In the genomic region with DNA sequence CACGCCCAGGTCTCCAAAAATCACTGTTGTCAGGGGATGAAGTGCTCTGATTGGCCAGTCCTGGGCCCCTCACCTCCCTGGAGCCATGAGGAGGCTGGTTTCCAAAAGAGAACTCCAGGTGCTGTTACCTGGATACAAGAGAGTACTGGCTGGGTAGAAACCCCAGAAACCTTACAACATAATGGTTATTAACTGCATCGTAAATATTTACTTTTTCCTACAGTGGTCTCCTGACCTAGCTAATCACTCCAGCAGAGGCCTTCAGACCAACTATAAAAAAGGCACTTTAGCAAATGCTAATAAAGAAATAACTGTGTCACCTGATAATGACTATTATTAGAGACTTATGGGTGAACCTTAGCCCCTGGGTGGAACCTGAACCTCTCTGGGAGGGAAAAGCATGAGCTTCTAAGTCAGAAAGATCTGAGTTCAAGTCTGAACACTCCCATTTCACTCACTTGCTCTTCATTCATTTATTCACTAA, we compare ENCODE assay signal across 24 cellular contexts. TPM values are rescaled to one million over a fixed set of nuclear protein-coding genes. Genes with fewer than 3 reads are reported as not detected.
DNase-seq lines count a peak whose midpoint lies in the region; ATAC-seq, FAIRE-seq and TF ChIP-seq lines count a peak whose summit lies in the region.
"Had no signal": no experiment of that assay in that cellular context is flagged by ENCODE, and none has a peak within 500 bp of the region (broad histone marks: within the 10 kb centered on the region; RNA-seq: fewer than 3 reads in every experiment).

No MANE protein-coding gene starts in this region.

- H3K4me3 ChIP-seq in PC-9, result no peak overlapping the region
- H3K4me3 ChIP-seq in pancreas, result no peak overlapping the region
- H3K4me3 ChIP-seq: ascending aorta, testis had no signal

- H3K79me2 ChIP-seq in PC-9 (ENCODE audit: low read depth), result no peaks in the 10 kb centered on the region

- peak; percentile 11 for DNase-seq in DMS53 treated with DMSO at 0.1 percent for 48 hours (lab: John Stamatoyannopoulos, UW; ENCODE audit: unreplicated experiment)
- peak; percentile 98 for DNase-seq in NCI-H146 (lab: John Stamatoyannopoulos, UW)
- DNase-seq in PC-9, result peak in 1 of 2 experiments; percentile 55
- no peak for DNase-seq in pancreas
- DNase-seq in stimulated activated CD4-positive, alpha-beta T cell treated with anti-CD3 and anti-CD28 coated beads, Interleukin-4, amount 100 ng/mL, for 24 hours, result no peak
- no peak for DNase-seq in stimulated activated CD4-positive, alpha-beta T cell treated with anti-CD3 and anti-CD28 coated beads, Interleukin-4, amount 100 ng/mL, for 4 hours
- DNase-seq: activated CD4-positive, alpha-beta T cell treated with anti-CD3 and anti-CD28 coated beads for 36 hours; CD4-positive, alpha-beta memory T cell; foreskin keratinocyte; HCEC 1CT; Kasumi-1; NCI-H345; occipital lobe; right cardiac atrium; testis had no signal

- H4K20me1 ChIP-seq in PC-9 (ENCODE audit: insufficient read depth), result no peaks in the 10 kb centered on the region

- no peak overlapping the region for H3K4me2 ChIP-seq in PC-9

- no peak for FAIRE-seq in pancreas (lab: Jason Lieb, UNC)
- FAIRE-seq: GM18507 had no signal

- H2AFZ ChIP-seq in PC-9, result no peak overlapping the region

- no peaks in the 10 kb centered on the region for H3K9me3 ChIP-seq in PC-9 (ENCODE audit: insufficient read depth, low read depth)
- H3K9me3 ChIP-seq in pancreas, result no peaks in the 10 kb centered on the region
- H3K9me3 ChIP-seq: ascending aorta, testis had no signal

- CTCF ChIA-PET in PC-9 (lab: Charles Lee), result interaction anchor here (0.7 kb wide), 1 partner anchor 37 kb away, joined by 3 read pairs; no protein-coding TSS in a partner anchor

- no peak for TF ChIP-seq CTCF in PC-9 (conservative IDR thresholded peaks at IDR 0.05)
- TF ChIP-seq CTCF in pancreas (IDR thresholded peaks at IDR 0.05), result no peak

- WGBS in pancreas, 2 donors, result 55 to 64% methylated on average over 2 of the region's 2 CpGs

- peak overlapping the region; percentile 4; the same call in 1 of the 2 replicates for H3K27ac ChIP-seq in PC-9
- no peak overlapping the region for H3K27ac ChIP-seq in pancreas
- H3K27ac ChIP-seq: ascending aorta, epithelial cell of prostate, foreskin keratinocyte, testis had no signal

- no peaks in the 10 kb centered on the region for H3K9me2 ChIP-seq in PC-9 (ENCODE audit: insufficient read depth)

- ATAC-seq in pancreas (peak; percentile 55 to 85 (median 78)), HG03025 (IDR thresholded peaks at IDR 0.05; ENCODE audit: low FRiP score, unreplicated experiment) (no peak), HG03457 (IDR thresholded peaks at IDR 0.05; ENCODE audit: unreplicated experiment) (no peak)
- ATAC-seq: activated CD4-positive, alpha-beta T cell treated with anti-CD3 and anti-CD28 coated beads for 36 hours; foreskin keratinocyte; right cardiac atrium; stimulated activated effector memory CD8-positive, alpha-beta T cell treated with anti-CD3 and anti-CD28 coated beads, Interleukin-12 subunit alpha, Interleukin-12 subunit beta, amount 100 ng/mL, for 72 hours had no signal

- H3K36me3 ChIP-seq in PC-9 (ENCODE audit: low read depth), result no peaks in the 10 kb centered on the region
- H3K36me3 ChIP-seq in pancreas, result no peaks in the 10 kb centered on the region
- H3K36me3 ChIP-seq: ascending aorta had no signal

- no TSS peak for BruUV-seq in PC-9 (replicated peaks; lab: Mats Ljungman, UMichigan)

- POLR2A ChIA-PET in PC-9 (lab: Charles Lee; ENCODE audit: unreplicated experiment), result no interaction called here

- H3K4me1 ChIP-seq in PC-9 (replicated peaks; ENCODE audit: insufficient read depth), result peaks cover 38% of the 10 kb centered on the region
- peaks cover 0 to 3% (median 0%) of the 10 kb centered on the region in 3 donors for H3K4me1 ChIP-seq in pancreas
- H3K4me1 ChIP-seq: ascending aorta, foreskin keratinocyte, testis had no signal

- intact Hi-C loops in PC-9 (cut with micrococcal nuclease; ENCODE audit: unreplicated experiment) (no loop called here), pancreas (cut with DNase I) (no loop called here)

- no peaks in the 10 kb centered on the region for H3K27me3 ChIP-seq in PC-9 (ENCODE audit: insufficient read depth, low read depth)
- H3K27me3 ChIP-seq in pancreas, result no peaks in the 10 kb centered on the region
- H3K27me3 ChIP-seq: ascending aorta, foreskin keratinocyte, testis had no signal

- peaks cover 30% of the 10 kb centered on the region; the same call in 1 of the 2 replicates for H3F3A ChIP-seq in PC-9 (ENCODE audit: insufficient read depth, low read depth)

RNA-seq across cellular contexts. Expression of gene IGSF23, which starts 1.5 kb away (rescaled TPM):
- total RNA-seq in PC-9 (2021) (not detected in 2 replicates), pancreas (1 to 10 TPM in 4 of 6 donors, under 1 TPM in 2; 0.43 to 1.3 (median 1.3) TPM)
- polyA plus RNA-seq in pancreas, result 1 to 10 TPM; 1.1 TPM
- total RNA-seq: activated CD4-positive, alpha-beta T cell treated with anti-CD3 and anti-CD28 coated beads for 36 hours; activated T-helper 1 cell treated with anti-CD3 and anti-CD28 coated beads, Interleukin-12 subunit alpha, Interleukin-12 subunit beta, Interleukin-2, Interleukin-4 antibody, amounts not matched to agents 30 ng/mL and 10 ng/mL and 1 ng/mL, durations not matched to agents 14 hours and 24 hours and 36 hours; ascending aorta; CD4-positive, alpha-beta memory T cell; foreskin keratinocyte; HT1080; lung microvascular endothelial cell; occipital lobe; right cardiac atrium had no signal
- polyA plus RNA-seq: CD4-positive, alpha-beta memory T cell; foreskin keratinocyte; right cardiac atrium had no signal

RNA-seq across cellular contexts. Expression of gene PVR, which starts 31.9 kb away (rescaled TPM):
- 50.8 and 52.1 TPM in 2 replicates for total RNA-seq in PC-9 (2021)
- 10 to 100 TPM in 5 of 6 donors, 1 to 10 TPM in 1; 9.3 to 19.8 (median 14.8) TPM for total RNA-seq in pancreas
- 10 to 100 TPM; 25.2 to 28.8 TPM for polyA plus RNA-seq in pancreas

RNA-seq across cellular contexts. Expression of gene CEACAM19, which starts 59.4 kb away (rescaled TPM):
- 4.8 and 8.0 TPM in 2 replicates for total RNA-seq in PC-9 (2021)
- total RNA-seq in pancreas, result 1 to 10 TPM; 2.4 to 6.4 (median 4.0) TPM
- polyA plus RNA-seq in pancreas, result 10 to 100 TPM; 20.6 to 27.7 TPM
- polyA plus RNA-seq: CD4-positive, alpha-beta memory T cell had no signal

Comparison
In these comparisons a context has a peak if more than half of its experiments do, and no peak if none do; other contexts are left out.
1. DNase-seq: peak in DMS53 treated with DMSO at 0.1 percent for 48 hours (single experiment) and NCI-H146 (single experiment); none in pancreas (0 of 6), stimulated activated CD4-positive, alpha-beta T cell treated with anti-CD3 and anti-CD28 coated beads, Interleukin-4, amount 100 ng/mL, for 24 hours (single experiment) and stimulated activated CD4-positive, alpha-beta T cell treated with anti-CD3 and anti-CD28 coated beads, Interleukin-4, amount 100 ng/mL, for 4 hours (0 of 2).
2. ATAC-seq: peak in pancreas (4 of 4); none in HG03025 (single experiment) and HG03457 (single experiment).